ENCODE assay signal across 12 cellular contexts in genomic region chr21:44407493-44407892, GRCh38.
DNase-seq lines count a peak whose midpoint lies in the region; ATAC-seq lines count a peak whose summit lies in the region.
"Had no signal": no experiment of that assay in that cellular context is flagged by ENCODE, and none has a peak within 500 bp of the region (broad histone marks: within the 10 kb centered on the region; RNA-seq: fewer than 3 reads in every experiment).

No MANE protein-coding gene starts in this region.

- H3K4me3 Mint-ChIP-seq in activated T-cell treated with anti-CD3 and anti-CD28 coated beads, Interleukin-2, amount 50 U/mL, for 24 hours: no peak overlapping the region
- no peak overlapping the region for H3K4me3 Mint-ChIP-seq in memory B cell
- peak overlapping the region; percentile 45 to 58 for H3K4me3 Mint-ChIP-seq in stimulated activated naive CD8-positive, alpha-beta T cell treated with anti-CD3 and anti-CD28 coated beads, Interleukin-15, amount 100 ng/mL, for 72 hours

- H3K27ac Mint-ChIP-seq in activated T-cell treated with anti-CD3 and anti-CD28 coated beads, Interleukin-2, amount 50 U/mL, for 24 hours: peak overlapping the region; percentile 81
- peak overlapping the region; percentile 87 for H3K27ac Mint-ChIP-seq in memory B cell
- H3K27ac Mint-ChIP-seq in stimulated activated naive CD8-positive, alpha-beta T cell treated with anti-CD3 and anti-CD28 coated beads, Interleukin-15, amount 100 ng/mL, for 72 hours: peak overlapping the region; percentile 98 to 99

- no peaks in the 10 kb centered on the region for H3K27me3 Mint-ChIP-seq in activated T-cell treated with anti-CD3 and anti-CD28 coated beads, Interleukin-2, amount 50 U/mL, for 24 hours
- H3K27me3 Mint-ChIP-seq in memory B cell: no peaks in the 10 kb centered on the region
- no peaks in the 10 kb centered on the region for H3K27me3 Mint-ChIP-seq in stimulated activated naive CD8-positive, alpha-beta T cell treated with anti-CD3 and anti-CD28 coated beads, Interleukin-15, amount 100 ng/mL, for 72 hours

- peaks cover 44% of the 10 kb centered on the region for H3K36me3 Mint-ChIP-seq in activated T-cell treated with anti-CD3 and anti-CD28 coated beads, Interleukin-2, amount 50 U/mL, for 24 hours (ENCODE audit: low read depth)
- peaks cover 10% of the 10 kb centered on the region for H3K36me3 Mint-ChIP-seq in memory B cell

- no peak for ATAC-seq in memory B cell (ENCODE audit: low read depth)
- ATAC-seq in stimulated activated naive CD8-positive, alpha-beta T cell treated with anti-CD3 and anti-CD28 coated beads, Interleukin-15, amount 100 ng/mL, for 72 hours: peak; percentile 95
- ATAC-seq: right cardiac atrium had no signal

- peak; percentile 71 for DNase-seq in activated effector memory CD4-positive, alpha-beta T cell treated with anti-CD3 and anti-CD28 coated beads, Interleukin-2, amount 50 U/mL, for 16 hours
- no peak for DNase-seq in activated effector memory CD4-positive, alpha-beta T cell treated with Interleukin-2 at 50 U/mL for 16 hours
- peak; percentile 46 for DNase-seq in activated T-cell treated with anti-CD3 and anti-CD28 coated beads, Interleukin-2, amount 50 U/mL, for 24 hours
- no peak for DNase-seq in memory B cell (ENCODE audit: low spot score in 2 of 2)
- DNase-seq in stimulated activated naive CD8-positive, alpha-beta T cell treated with anti-CD3 and anti-CD28 coated beads, Interleukin-15, amount 100 ng/mL, for 72 hours: peak; percentile 48 to 68
- DNase-seq in DMS114 treated with DMSO at 0.1 percent for 48 hours (lab: John Stamatoyannopoulos, UW; ENCODE audit: unreplicated experiment): no peak
- DNase-seq in HuH-7 (ENCODE audit: low spot score): no peak
- DNase-seq in GDM1 (lab: John Stamatoyannopoulos, UW): no peak
- DNase-seq: cortex of kidney, Kasumi-1, PC-9, right cardiac atrium had no signal

- H3K4me1 Mint-ChIP-seq in activated T-cell treated with anti-CD3 and anti-CD28 coated beads, Interleukin-2, amount 50 U/mL, for 24 hours (ENCODE audit: low read depth): peaks cover 6% of the 10 kb centered on the region
- H3K4me1 Mint-ChIP-seq in memory B cell: no peaks in the 10 kb centered on the region
- peaks cover 18% of the 10 kb centered on the region for H3K4me1 Mint-ChIP-seq in stimulated activated naive CD8-positive, alpha-beta T cell treated with anti-CD3 and anti-CD28 coated beads, Interleukin-15, amount 100 ng/mL, for 72 hours

- H3K9me3 Mint-ChIP-seq in activated T-cell treated with anti-CD3 and anti-CD28 coated beads, Interleukin-2, amount 50 U/mL, for 24 hours: peaks cover 13% of the 10 kb centered on the region
- peaks cover 1% of the 10 kb centered on the region for H3K9me3 Mint-ChIP-seq in memory B cell
- peaks cover 0 to 5% of the 10 kb centered on the region in 2 donors for H3K9me3 Mint-ChIP-seq in stimulated activated naive CD8-positive, alpha-beta T cell treated with anti-CD3 and anti-CD28 coated beads, Interleukin-15, amount 100 ng/mL, for 72 hours

Comparison
In these comparisons a context has a peak if more than half of its experiments do, and no peak if none do; other contexts are left out.
1. DNase-seq: peak in activated effector memory CD4-positive, alpha-beta T cell treated with anti-CD3 and anti-CD28 coated beads, Interleukin-2, amount 50 U/mL, for 16 hours (single experiment), activated T-cell treated with anti-CD3 and anti-CD28 coated beads, Interleukin-2, amount 50 U/mL, for 24 hours (single experiment) and stimulated activated naive CD8-positive, alpha-beta T cell treated with anti-CD3 and anti-CD28 coated beads, Interleukin-15, amount 100 ng/mL, for 72 hours (2 of 2); none in activated effector memory CD4-positive, alpha-beta T cell treated with Interleukin-2 at 50 U/mL for 16 hours (single experiment), memory B cell (0 of 2), DMS114 treated with DMSO at 0.1 percent for 48 hours (single experiment), HuH-7 (single experiment) and GDM1 (single experiment).
2. H3K4me3 Mint-ChIP-seq: peak in stimulated activated naive CD8-positive, alpha-beta T cell treated with anti-CD3 and anti-CD28 coated beads, Interleukin-15, amount 100 ng/mL, for 72 hours (2 of 2); none in activated T-cell treated with anti-CD3 and anti-CD28 coated beads, Interleukin-2, amount 50 U/mL, for 24 hours (single experiment) and memory B cell (single experiment).
3. Peak in every context shown above with its lines, with median percentiles within 50 percentile points of each other: H3K27ac Mint-ChIP-seq.